ENCODE assay signal across 1 cellular context in the genomic region with DNA sequence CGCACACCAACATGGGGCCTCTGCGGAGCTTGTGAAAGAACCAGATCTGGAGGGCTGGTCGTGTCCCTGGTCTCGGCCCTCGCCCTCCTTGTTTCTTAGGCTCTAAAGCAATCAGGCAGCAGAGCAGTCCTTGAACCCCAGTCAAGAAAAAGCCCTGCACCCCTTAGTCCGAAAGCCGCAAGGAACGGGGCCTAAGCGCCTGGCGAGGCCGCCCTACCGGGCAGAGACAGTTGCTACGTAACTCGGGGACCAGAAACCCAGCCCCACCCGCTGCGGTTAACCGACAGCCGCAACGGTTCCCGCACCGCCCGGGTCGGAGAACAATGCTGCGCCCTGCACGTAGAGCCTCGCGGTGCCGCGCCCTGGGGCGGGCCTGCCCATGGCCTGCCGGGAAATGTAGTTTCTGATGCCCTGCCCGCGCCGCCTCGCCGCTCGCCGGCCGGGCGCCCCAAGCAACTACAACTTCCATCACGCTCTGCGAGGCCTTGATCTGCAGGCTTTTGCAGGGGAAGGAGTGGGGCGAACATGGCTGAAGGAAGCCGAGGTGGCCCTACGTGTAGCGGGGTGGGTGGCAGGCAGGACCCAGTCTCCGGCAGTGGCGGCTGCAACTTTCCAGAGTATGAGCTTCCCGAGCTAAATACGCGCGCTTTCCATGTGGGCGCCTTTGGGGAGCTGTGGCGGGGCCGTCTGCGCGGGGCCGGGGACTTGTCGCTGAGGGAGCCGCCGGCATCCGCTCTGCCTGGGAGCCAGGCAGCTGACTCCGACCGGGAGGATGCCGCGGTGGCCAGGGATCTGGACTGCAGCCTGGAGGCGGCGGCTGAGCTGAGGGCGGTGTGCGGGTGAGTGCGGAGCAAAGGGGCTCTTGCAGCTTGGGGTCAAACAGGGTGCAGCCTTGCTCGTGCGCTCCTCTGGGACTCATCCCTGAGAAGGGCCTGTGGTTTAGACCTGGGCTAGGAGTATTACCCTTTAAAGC.
A peak's percentile ranks its signal among the peaks of the same experiment; 100 is the strongest.
TF ChIP-seq lines count a peak whose summit lies in the region.

Gene SNAPC3 (plus strand): TSS at position 522 of the 973 bp plus-strand sequence. CDS start 4 bp downstream, at position 526.

TF ChIP-seq in HepG2, 621 proteins besides CTCF, POLR2A, EP300 and RAD21 (continued from another document and continues in another):
- TF ChIP-seq HCFC1 (IDR thresholded peaks at IDR 0.05; ENCODE audit: low read depth, low read length): peak; percentile 97
- TF ChIP-seq, protein P1, sequence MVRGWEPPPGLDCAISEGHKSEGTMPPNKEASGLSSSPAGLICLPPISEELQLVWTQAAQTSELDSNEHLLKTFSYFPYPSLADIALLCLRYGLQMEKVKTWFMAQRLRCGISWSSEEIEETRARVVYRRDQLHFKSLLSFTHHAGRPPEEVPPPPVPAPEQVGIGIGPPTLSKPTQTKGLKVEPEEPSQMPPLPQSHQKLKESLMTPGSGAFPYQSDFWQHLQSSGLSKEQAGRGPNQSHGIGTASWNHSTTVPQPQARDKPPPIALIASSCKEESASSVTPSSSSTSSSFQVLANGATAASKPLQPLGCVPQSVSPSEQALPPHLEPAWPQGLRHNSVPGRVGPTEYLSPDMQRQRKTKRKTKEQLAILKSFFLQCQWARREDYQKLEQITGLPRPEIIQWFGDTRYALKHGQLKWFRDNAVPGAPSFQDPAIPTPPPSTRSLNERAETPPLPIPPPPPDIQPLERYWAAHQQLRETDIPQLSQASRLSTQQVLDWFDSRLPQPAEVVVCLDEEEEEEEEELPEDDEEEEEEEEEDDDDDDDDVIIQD (CRISPR knock-in tag; IDR thresholded peaks at IDR 0.05; ENCODE audit: low read depth): peak; percentile 69
- TF ChIP-seq SIX4 (CRISPR knock-in tag; IDR thresholded peaks at IDR 0.05): peak; percentile 42; the same call in 1 of the 2 replicates
- no peak; the same call in 1 of the 2 replicates for TF ChIP-seq ZNF460 (CRISPR knock-in tag; IDR thresholded peaks at IDR 0.05; ENCODE audit: borderline replicate concordance)
- TF ChIP-seq, protein P2, sequence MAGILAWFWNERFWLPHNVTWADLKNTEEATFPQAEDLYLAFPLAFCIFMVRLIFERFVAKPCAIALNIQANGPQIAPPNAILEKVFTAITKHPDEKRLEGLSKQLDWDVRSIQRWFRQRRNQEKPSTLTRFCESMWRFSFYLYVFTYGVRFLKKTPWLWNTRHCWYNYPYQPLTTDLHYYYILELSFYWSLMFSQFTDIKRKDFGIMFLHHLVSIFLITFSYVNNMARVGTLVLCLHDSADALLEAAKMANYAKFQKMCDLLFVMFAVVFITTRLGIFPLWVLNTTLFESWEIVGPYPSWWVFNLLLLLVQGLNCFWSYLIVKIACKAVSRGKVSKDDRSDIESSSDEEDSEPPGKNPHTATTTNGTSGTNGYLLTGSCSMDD (CRISPR knock-in tag; IDR thresholded peaks at IDR 0.05): no peak; the same call in 1 of the 2 replicates
- TF ChIP-seq ZBTB14 (CRISPR knock-in tag; IDR thresholded peaks at IDR 0.05): peak; percentile 82
- TF ChIP-seq ZFP36 (IDR thresholded peaks at IDR 0.05; ENCODE audit: borderline replicate concordance, low read depth, low read length, partially characterized antibody): no peak
- TF ChIP-seq ZSCAN25 (CRISPR knock-in tag; IDR thresholded peaks at IDR 0.05): peak; percentile 90
- TF ChIP-seq ZC3H4 (CRISPR knock-in tag; IDR thresholded peaks at IDR 0.05; ENCODE audit: borderline replicate concordance): no peak
- TF ChIP-seq TRIM22 (IDR thresholded peaks at IDR 0.05): no peak
- TF ChIP-seq TAF15 (IDR thresholded peaks at IDR 0.05; ENCODE audit: low read depth, low read length, poor library complexity, severe bottlenecking): peak; percentile 36
- TF ChIP-seq EHMT2 (IDR thresholded peaks at IDR 0.05; ENCODE audit: borderline replicate concordance, low read depth, low read length): no peak
- no peak for TF ChIP-seq ZNF616 (CRISPR knock-in tag; IDR thresholded peaks at IDR 0.05; ENCODE audit: low read depth)
- peak; percentile 47; the same call in 1 of the 2 replicates for TF ChIP-seq HIVEP1 (CRISPR knock-in tag; IDR thresholded peaks at IDR 0.05)
- no peak for TF ChIP-seq TOPORS (CRISPR knock-in tag; IDR thresholded peaks at IDR 0.05)
- peak; percentile 70; the same call in 1 of the 2 replicates for TF ChIP-seq ZNF546 (CRISPR knock-in tag; conservative IDR thresholded peaks at IDR 0.05)
- peak; percentile 72; the same call in 1 of the 2 replicates for TF ChIP-seq ZNF34 (CRISPR knock-in tag; IDR thresholded peaks at IDR 0.05; ENCODE audit: borderline replicate concordance)
- no peak for TF ChIP-seq KAT2B (IDR thresholded peaks at IDR 0.05; ENCODE audit: borderline replicate concordance, low read depth, low read length)
- no peak for TF ChIP-seq FLYWCH1 (CRISPR knock-in tag; IDR thresholded peaks at IDR 0.05)
- peak; percentile 72; the same call in 1 of the 2 replicates for TF ChIP-seq ZMYM2 (CRISPR knock-in tag; IDR thresholded peaks at IDR 0.05)
- TF ChIP-seq HHEX (CRISPR knock-in tag; IDR thresholded peaks at IDR 0.05): no peak
- TF ChIP-seq MAFK (conservative IDR thresholded peaks at IDR 0.05 in 1 of 2, IDR thresholded peaks at IDR 0.05 in 1 of 2; ENCODE audit: low read length in 2 of 2): no peak
- no peak; the same call in 1 of the 2 replicates for TF ChIP-seq SP4 (CRISPR knock-in tag; IDR thresholded peaks at IDR 0.05)
- no peak for TF ChIP-seq CENPT (CRISPR knock-in tag; IDR thresholded peaks at IDR 0.05; ENCODE audit: low read depth)
- TF ChIP-seq SETDB1 (CRISPR knock-in tag; IDR thresholded peaks at IDR 0.05; ENCODE audit: borderline replicate concordance): no peak
- TF ChIP-seq, protein P3, sequence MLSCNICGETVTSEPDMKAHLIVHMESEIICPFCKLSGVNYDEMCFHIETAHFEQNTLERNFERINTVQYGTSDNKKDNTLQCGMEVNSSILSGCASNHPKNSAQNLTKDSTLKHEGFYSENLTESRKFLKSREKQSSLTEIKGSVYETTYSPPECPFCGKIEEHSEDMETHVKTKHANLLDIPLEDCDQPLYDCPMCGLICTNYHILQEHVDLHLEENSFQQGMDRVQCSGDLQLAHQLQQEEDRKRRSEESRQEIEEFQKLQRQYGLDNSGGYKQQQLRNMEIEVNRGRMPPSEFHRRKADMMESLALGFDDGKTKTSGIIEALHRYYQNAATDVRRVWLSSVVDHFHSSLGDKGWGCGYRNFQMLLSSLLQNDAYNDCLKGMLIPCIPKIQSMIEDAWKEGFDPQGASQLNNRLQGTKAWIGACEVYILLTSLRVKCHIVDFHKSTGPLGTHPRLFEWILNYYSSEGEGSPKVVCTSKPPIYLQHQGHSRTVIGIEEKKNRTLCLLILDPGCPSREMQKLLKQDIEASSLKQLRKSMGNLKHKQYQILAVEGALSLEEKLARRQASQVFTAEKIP (CRISPR knock-in tag; IDR thresholded peaks at IDR 0.05; ENCODE audit: borderline replicate concordance): no peak
- TF ChIP-seq, protein P4, sequence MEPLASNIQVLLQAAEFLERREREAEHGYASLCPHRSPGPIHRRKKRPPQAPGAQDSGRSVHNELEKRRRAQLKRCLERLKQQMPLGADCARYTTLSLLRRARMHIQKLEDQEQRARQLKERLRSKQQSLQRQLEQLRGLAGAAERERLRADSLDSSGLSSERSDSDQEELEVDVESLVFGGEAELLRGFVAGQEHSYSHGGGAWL (CRISPR knock-in tag; IDR thresholded peaks at IDR 0.05): peak; percentile 29
- TF ChIP-seq ZMAT3 (CRISPR knock-in tag; conservative IDR thresholded peaks at IDR 0.05): 0 out of 2 replicates have a peak, but pooled peaks have one; percentile 72
- TF ChIP-seq, protein P5, sequence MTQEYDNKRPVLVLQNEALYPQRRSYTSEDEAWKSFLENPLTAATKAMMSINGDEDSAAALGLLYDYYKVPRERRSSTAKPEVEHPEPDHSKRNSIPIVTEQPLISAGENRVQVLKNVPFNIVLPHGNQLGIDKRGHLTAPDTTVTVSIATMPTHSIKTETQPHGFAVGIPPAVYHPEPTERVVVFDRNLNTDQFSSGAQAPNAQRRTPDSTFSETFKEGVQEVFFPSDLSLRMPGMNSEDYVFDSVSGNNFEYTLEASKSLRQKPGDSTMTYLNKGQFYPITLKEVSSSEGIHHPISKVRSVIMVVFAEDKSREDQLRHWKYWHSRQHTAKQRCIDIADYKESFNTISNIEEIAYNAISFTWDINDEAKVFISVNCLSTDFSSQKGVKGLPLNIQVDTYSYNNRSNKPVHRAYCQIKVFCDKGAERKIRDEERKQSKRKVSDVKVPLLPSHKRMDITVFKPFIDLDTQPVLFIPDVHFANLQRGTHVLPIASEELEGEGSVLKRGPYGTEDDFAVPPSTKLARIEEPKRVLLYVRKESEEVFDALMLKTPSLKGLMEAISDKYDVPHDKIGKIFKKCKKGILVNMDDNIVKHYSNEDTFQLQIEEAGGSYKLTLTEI (CRISPR knock-in tag; conservative IDR thresholded peaks at IDR 0.05): no peak
- TF ChIP-seq TSC22D2 (CRISPR knock-in tag; IDR thresholded peaks at IDR 0.05; ENCODE audit: borderline replicate concordance): no peak
- 0 out of 2 replicates have a peak, but pooled peaks have one; percentile 43 for TF ChIP-seq SATB2 (CRISPR knock-in tag; IDR thresholded peaks at IDR 0.05)
- no peak for TF ChIP-seq PHB2 (IDR thresholded peaks at IDR 0.05; ENCODE audit: partially characterized antibody)
- TF ChIP-seq TBX2 (CRISPR knock-in tag; IDR thresholded peaks at IDR 0.05; ENCODE audit: borderline replicate concordance): peak; percentile 80
- peak; percentile 59; the same call in 1 of the 2 replicates for TF ChIP-seq ZNF598 (CRISPR knock-in tag; IDR thresholded peaks at IDR 0.05; ENCODE audit: borderline replicate concordance)
- TF ChIP-seq PTBP1 (IDR thresholded peaks at IDR 0.05; ENCODE audit: low read depth, low read length, poor library complexity, severe bottlenecking): no peak
- TF ChIP-seq, protein P6, sequence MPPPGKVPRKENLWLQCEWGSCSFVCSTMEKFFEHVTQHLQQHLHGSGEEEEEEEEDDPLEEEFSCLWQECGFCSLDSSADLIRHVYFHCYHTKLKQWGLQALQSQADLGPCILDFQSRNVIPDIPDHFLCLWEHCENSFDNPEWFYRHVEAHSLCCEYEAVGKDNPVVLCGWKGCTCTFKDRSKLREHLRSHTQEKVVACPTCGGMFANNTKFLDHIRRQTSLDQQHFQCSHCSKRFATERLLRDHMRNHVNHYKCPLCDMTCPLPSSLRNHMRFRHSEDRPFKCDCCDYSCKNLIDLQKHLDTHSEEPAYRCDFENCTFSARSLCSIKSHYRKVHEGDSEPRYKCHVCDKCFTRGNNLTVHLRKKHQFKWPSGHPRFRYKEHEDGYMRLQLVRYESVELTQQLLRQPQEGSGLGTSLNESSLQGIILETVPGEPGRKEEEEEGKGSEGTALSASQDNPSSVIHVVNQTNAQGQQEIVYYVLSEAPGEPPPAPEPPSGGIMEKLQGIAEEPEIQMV (CRISPR knock-in tag; IDR thresholded peaks at IDR 0.05; ENCODE audit: low read depth): no peak; the same call in 1 of the 2 replicates
- no peak for TF ChIP-seq ZKSCAN1 (IDR thresholded peaks at IDR 0.05; ENCODE audit: low read length)
- TF ChIP-seq ZNF430 (CRISPR knock-in tag; IDR thresholded peaks at IDR 0.05): peak; percentile 80; the same call in 1 of the 2 replicates
- TF ChIP-seq PITX1 (CRISPR knock-in tag; IDR thresholded peaks at IDR 0.05): peak; percentile 75; the same call in 1 of the 2 replicates
- no peak for TF ChIP-seq REL (CRISPR knock-in tag; conservative IDR thresholded peaks at IDR 0.05)
- peak; percentile 44 for TF ChIP-seq HNF4A (CRISPR knock-in tag; IDR thresholded peaks at IDR 0.05)
- TF ChIP-seq, protein P7, sequence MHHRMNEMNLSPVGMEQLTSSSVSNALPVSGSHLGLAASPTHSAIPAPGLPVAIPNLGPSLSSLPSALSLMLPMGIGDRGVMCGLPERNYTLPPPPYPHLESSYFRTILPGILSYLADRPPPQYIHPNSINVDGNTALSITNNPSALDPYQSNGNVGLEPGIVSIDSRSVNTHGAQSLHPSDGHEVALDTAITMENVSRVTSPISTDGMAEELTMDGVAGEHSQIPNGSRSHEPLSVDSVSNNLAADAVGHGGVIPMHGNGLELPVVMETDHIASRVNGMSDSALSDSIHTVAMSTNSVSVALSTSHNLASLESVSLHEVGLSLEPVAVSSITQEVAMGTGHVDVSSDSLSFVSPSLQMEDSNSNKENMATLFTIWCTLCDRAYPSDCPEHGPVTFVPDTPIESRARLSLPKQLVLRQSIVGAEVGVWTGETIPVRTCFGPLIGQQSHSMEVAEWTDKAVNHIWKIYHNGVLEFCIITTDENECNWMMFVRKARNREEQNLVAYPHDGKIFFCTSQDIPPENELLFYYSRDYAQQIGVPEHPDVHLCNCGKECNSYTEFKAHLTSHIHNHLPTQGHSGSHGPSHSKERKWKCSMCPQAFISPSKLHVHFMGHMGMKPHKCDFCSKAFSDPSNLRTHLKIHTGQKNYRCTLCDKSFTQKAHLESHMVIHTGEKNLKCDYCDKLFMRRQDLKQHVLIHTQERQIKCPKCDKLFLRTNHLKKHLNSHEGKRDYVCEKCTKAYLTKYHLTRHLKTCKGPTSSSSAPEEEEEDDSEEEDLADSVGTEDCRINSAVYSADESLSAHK (CRISPR knock-in tag; IDR thresholded peaks at IDR 0.05; ENCODE audit: borderline replicate concordance): no peak
- no peak for TF ChIP-seq SIX1 (CRISPR knock-in tag; IDR thresholded peaks at IDR 0.05; ENCODE audit: borderline replicate concordance)
- peak; percentile 65; the same call in 1 of the 2 replicates for TF ChIP-seq MEIS1 (CRISPR knock-in tag; IDR thresholded peaks at IDR 0.05; ENCODE audit: borderline replicate concordance)
- TF ChIP-seq DPF2 (CRISPR knock-in tag; IDR thresholded peaks at IDR 0.05; ENCODE audit: borderline replicate concordance, low read depth): 0 out of 2 replicates have a peak, but pooled peaks have one; percentile 26
- no peak for TF ChIP-seq NFRKB (IDR thresholded peaks at IDR 0.05)
- TF ChIP-seq CBFB (CRISPR knock-in tag; IDR thresholded peaks at IDR 0.05): peak; percentile 97
- TF ChIP-seq ZEB1 (IDR thresholded peaks at IDR 0.05; ENCODE audit: insufficient replicate concordance, low read depth): peak; percentile 69
- no peak for TF ChIP-seq GABPA (IDR thresholded peaks at IDR 0.05; ENCODE audit: low read depth, low read length)
- peak; percentile 42 for TF ChIP-seq GABPA (CRISPR knock-in tag; IDR thresholded peaks at IDR 0.05; ENCODE audit: low read depth)
- no peak for TF ChIP-seq MBNL3 (CRISPR knock-in tag; conservative IDR thresholded peaks at IDR 0.05)
- peak; percentile 74 for TF ChIP-seq ZNF543 (CRISPR knock-in tag; IDR thresholded peaks at IDR 0.05)
- TF ChIP-seq ONECUT2 (CRISPR knock-in tag; IDR thresholded peaks at IDR 0.05): no peak
